17 cellular contexts compared by ENCODE assay signal in the genomic region with DNA sequence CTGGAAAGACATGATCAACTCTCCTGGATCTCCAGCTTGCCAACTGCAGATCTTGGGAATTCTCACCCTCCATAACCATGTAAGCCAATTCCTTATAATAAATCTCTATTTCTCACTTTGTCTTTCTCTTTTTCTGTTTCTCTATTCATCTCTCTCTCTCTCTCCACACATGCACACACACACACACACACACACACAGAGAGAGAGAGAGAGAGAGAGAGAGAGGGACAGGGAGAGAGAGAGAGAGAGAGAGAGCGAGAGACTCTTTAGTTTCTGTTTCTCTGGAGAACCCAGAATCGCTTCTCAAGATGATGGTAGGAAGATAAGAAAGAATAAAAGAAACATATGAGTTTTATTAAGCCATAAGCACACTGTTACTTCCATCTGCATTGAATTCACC.
DNase-seq lines count a peak whose midpoint lies in the region; ATAC-seq and TF ChIP-seq lines count a peak whose summit lies in the region.
"Had no signal": no experiment of that assay in that cellular context is flagged by ENCODE, and none has a peak within 500 bp of the region (broad histone marks: within the 10 kb centered on the region; RNA-seq: fewer than 3 reads in every experiment).

No MANE protein-coding gene starts in this region.

- no peak overlapping the region for H3K27ac ChIP-seq in ACC112 (ENCODE audit: low read depth, low read length)
- H3K27ac ChIP-seq: GM23248 had no signal

- H3K4me3 ChIP-seq in ACC112 (ENCODE audit: low read depth, low read length) (peak overlapping the region; percentile 65), fibroblast of the aortic adventitia (ENCODE audit: low read depth, low read length) (no peak overlapping the region)
- H3K4me3 ChIP-seq: BLaER1 treated with 17β-estradiol and CSF1 and Interleukin-3, amounts not matched to agents 10 nM and 100 nM; GM23248 had no signal

- H3K79me2 ChIP-seq in ACC112 (ENCODE audit: control insufficient read depth, insufficient read depth, low read length, unreplicated experiment): no peaks in the 10 kb centered on the region

- no peaks in the 10 kb centered on the region for H3K27me3 ChIP-seq in ACC112 (ENCODE audit: insufficient read depth, low read length)
- H3K27me3 ChIP-seq: BLaER1 treated with 17β-estradiol and CSF1 and Interleukin-3, amounts not matched to agents 10 nM and 100 nM had no signal

- no peaks in the 10 kb centered on the region for H3K4me1 ChIP-seq in ACC112 (ENCODE audit: control insufficient read depth, insufficient read depth, low read length, unreplicated experiment)

- H3K36me3 ChIP-seq in ACC112 (ENCODE audit: insufficient read depth, low read length): no peaks in the 10 kb centered on the region
- H3K36me3 ChIP-seq: BLaER1 treated with 17β-estradiol and CSF1 and Interleukin-3, amounts not matched to agents 10 nM and 100 nM had no signal

- H2AFZ ChIP-seq in ACC112 (ENCODE audit: low read length, unreplicated experiment): no peak overlapping the region
- H2AFZ ChIP-seq: GM23248 had no signal

- no peak for ATAC-seq in HG03521 (IDR thresholded peaks at IDR 0.05; ENCODE audit: unreplicated experiment)

- peak; percentile 46 for DNase-seq in HT1080 (ENCODE audit: low read depth)
- DNase-seq in OCI-M1 (lab: John Stamatoyannopoulos, UW): peak; percentile 5
- peak; percentile 9 for DNase-seq in fibroblast of the aortic adventitia (ENCODE audit: low read depth)
- DNase-seq in DMS79 treated with DMSO at 0.1 percent for 48 hours (lab: John Stamatoyannopoulos, UW): no peak
- no peak for DNase-seq in NCI-H526 treated with DMSO at 0.1 percent for 48 hours (lab: John Stamatoyannopoulos, UW)
- DNase-seq: 8988T; ACHN; CD4-positive, CD25-positive, alpha-beta regulatory T cell; DMS 273 treated with DMSO at 0.1 percent for 48 hours; GF-D8; GM23248; H7; IMR-90; KBM-7 had no signal

- no peak for TF ChIP-seq CTCF in fibroblast of the aortic adventitia (IDR thresholded peaks at IDR 0.05; ENCODE audit: insufficient read depth, low read length)

Comparison
In these comparisons a context has a peak if more than half of its experiments do, and no peak if none do; other contexts are left out.
1. DNase-seq: peak in HT1080 (single experiment), OCI-M1 (single experiment) and fibroblast of the aortic adventitia (single experiment); none in DMS79 treated with DMSO at 0.1 percent for 48 hours (single experiment) and NCI-H526 treated with DMSO at 0.1 percent for 48 hours (single experiment).